In genomic region chr1:585992-586391, GRCh38 we compare ENCODE assay signal across 7 cellular contexts.
DNase-seq lines count a peak whose midpoint lies in the region; ATAC-seq and TF ChIP-seq lines count a peak whose summit lies in the region.
"Not testable (repeated sequence)": the region's sequence is repeated elsewhere in the genome, so short reads cannot be mapped to it uniquely, and the experiment has no call there.

No MANE protein-coding gene starts in this region.

- not testable (repeated sequence) for H3K27ac Mint-ChIP-seq in activated T-cell treated with anti-CD3 and anti-CD28 coated beads, Interleukin-2, amount 50 U/mL, for 72 hours; central memory CD8-positive, alpha-beta T cell (ENCODE audit: low read depth); immature natural killer cell

- DNase-seq in GM13976 (ENCODE audit: low spot score), result not testable (repeated sequence)
- DNase-seq in activated CD4-positive, CD25-positive, alpha-beta regulatory T cell treated with anti-CD3 and anti-CD28 coated beads, Interleukin-2, amount 50 U/mL, for 72 hours, result peak; percentile 43
- peak; percentile 71 to 85 for DNase-seq in activated T-cell treated with anti-CD3 and anti-CD28 coated beads, Interleukin-2, amount 50 U/mL, for 72 hours
- peak; percentile 18 to 19 for DNase-seq in central memory CD8-positive, alpha-beta T cell (ENCODE audit: low spot score in 2 of 2)
- DNase-seq in immature natural killer cell, result peak; percentile 39 to 63 (median 46)
- DNase-seq in posterior vena cava (ENCODE audit: low spot score), result peak; percentile 90
- DNase-seq in stimulated activated CD8-positive, alpha-beta memory T cell treated with anti-CD3 and anti-CD28 coated beads, Interleukin-12 subunit alpha, Interleukin-12 subunit beta, amount 100 ng/mL, for 1 hour (ENCODE audit: low read depth), result peak; percentile 28

- intact Hi-C loops in posterior vena cava (cut with DNase I), result not testable (repeated sequence)

- in situ Hi-C loops in GM13976 (cut with MboI; ENCODE audit: low sequenced_read_pairs, unreplicated experiment), result not testable (repeated sequence)

- not testable (repeated sequence) for ATAC-seq in activated T-cell treated with anti-CD3 and anti-CD28 coated beads, Interleukin-2, amount 50 U/mL, for 72 hours (replicated peaks in 1 of 2); central memory CD8-positive, alpha-beta T cell (replicated peaks; ENCODE audit: extremely low read depth, poor library complexity, severe bottlenecking)

- not testable (repeated sequence) for H3K9me3 Mint-ChIP-seq in activated T-cell treated with anti-CD3 and anti-CD28 coated beads, Interleukin-2, amount 50 U/mL, for 72 hours; central memory CD8-positive, alpha-beta T cell; immature natural killer cell

- TF ChIP-seq CTCF in GM13976 (IDR thresholded peaks at IDR 0.05; ENCODE audit: borderline replicate concordance, control extremely low read depth, extremely low read depth, insufficient read depth, missing control alignments), result peak; percentile 33

- H3K4me1 Mint-ChIP-seq in activated T-cell treated with anti-CD3 and anti-CD28 coated beads, Interleukin-2, amount 50 U/mL, for 72 hours (ENCODE audit: low read depth); central memory CD8-positive, alpha-beta T cell; immature natural killer cell: not testable (repeated sequence)

- H3K27me3 Mint-ChIP-seq in activated T-cell treated with anti-CD3 and anti-CD28 coated beads, Interleukin-2, amount 50 U/mL, for 72 hours (ENCODE audit: low read depth); central memory CD8-positive, alpha-beta T cell; immature natural killer cell (ENCODE audit: low read depth in 3 of 3): not testable (repeated sequence)

- H3K36me3 Mint-ChIP-seq in activated T-cell treated with anti-CD3 and anti-CD28 coated beads, Interleukin-2, amount 50 U/mL, for 72 hours (ENCODE audit: insufficient read depth in 2 of 2); central memory CD8-positive, alpha-beta T cell (ENCODE audit: insufficient read depth); immature natural killer cell: not testable (repeated sequence)

- H3K4me3 Mint-ChIP-seq in activated T-cell treated with anti-CD3 and anti-CD28 coated beads, Interleukin-2, amount 50 U/mL, for 72 hours; central memory CD8-positive, alpha-beta T cell; immature natural killer cell: not testable (repeated sequence)
